8 cellular contexts compared by ENCODE assay signal in the genomic region with DNA sequence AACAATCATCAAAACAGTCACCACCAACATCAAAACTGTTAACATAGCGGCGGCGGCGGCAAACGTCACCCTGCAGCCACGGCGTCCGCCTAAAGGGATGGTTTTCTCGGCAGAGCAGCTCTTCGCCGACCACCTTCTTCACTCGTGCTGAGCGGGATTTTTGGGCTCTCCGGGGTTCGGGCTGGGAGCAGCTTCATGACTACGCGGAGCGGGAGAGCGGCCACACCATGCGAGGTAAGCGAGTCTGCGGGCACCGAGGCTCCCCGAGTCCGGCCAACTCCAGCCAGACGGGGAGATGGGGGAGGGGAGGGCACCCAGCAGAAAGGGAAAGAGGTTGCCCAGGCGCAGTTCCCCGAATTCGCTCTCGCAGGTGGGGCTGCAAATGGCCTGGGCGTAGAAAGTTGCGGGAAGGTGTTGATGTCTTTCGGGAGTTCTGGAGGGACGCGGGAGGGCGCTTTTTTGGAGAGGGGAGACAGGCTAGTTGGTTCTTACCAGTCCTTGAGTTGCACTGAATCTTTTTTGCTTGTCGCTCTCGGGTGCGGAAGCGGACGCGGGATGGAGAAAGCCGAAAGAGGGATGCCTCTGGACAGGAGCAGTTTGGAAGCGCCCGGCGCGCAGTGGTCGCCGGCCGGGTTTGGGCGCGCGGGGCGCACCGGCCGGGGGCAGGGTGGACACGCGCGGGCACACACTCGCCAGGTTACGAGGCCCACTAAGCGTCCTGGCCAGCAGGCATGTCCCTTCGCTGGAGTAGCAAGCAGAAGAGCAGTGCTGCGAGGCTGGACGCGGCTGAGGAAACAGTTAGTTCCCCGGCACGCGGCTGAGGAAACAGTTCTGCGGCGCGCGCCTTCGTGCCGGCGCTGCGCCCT. TPM values are rescaled to one million over a fixed set of nuclear protein-coding genes. Genes with fewer than 3 reads are reported as not detected.
DNase-seq lines count a peak whose midpoint lies in the region; ATAC-seq, FAIRE-seq and TF ChIP-seq lines count a peak whose summit lies in the region.

No MANE protein-coding gene starts in this region.

- WGBS in spleen, 5 donors, result 0 to 1% (median 1%) methylated on average over 62 to 77 of the region's 77 CpGs

- TF ChIP-seq POLR2A in spleen (IDR thresholded peaks at IDR 0.05), result no peak

- H3K4me1 ChIP-seq in kidney (ENCODE audit: control insufficient read depth in 1 of 2, insufficient read depth in 1 of 2, low read depth in 1 of 2, low read length in 2 of 2) (peaks cover 0 to 10% of the 10 kb centered on the region in 2 donors), spleen (peaks cover 11 to 48% (median 36%) of the 10 kb centered on the region in 6 donors)

- H3K9me3 ChIP-seq in kidney (ENCODE audit: control insufficient read depth in 1 of 2, low read length in 2 of 2), result no peaks in the 10 kb centered on the region
- no peaks in the 10 kb centered on the region for H3K9me3 ChIP-seq in spleen

- peak overlapping the region; percentile 90 to 97 for H3K4me3 ChIP-seq in kidney (ENCODE audit: low read length in 2 of 2)
- H3K4me3 ChIP-seq in spleen, result peak overlapping the region; percentile 58 to 83 (median 67)

- no peak overlapping the region for H3K9ac ChIP-seq in kidney (ENCODE audit: low read length in 2 of 2)

- intact Hi-C loops in kidney (cut with DNase I), result no loop called here
- intact Hi-C loops in spleen (cut with DNase I; ENCODE audit: low total_unique reads), result no loop called here

- no peak for FAIRE-seq in kidney (lab: Jason Lieb, UNC)

- peaks cover 0 to 89% (median 50%) of the 10 kb centered on the region in 7 donors for H3K27me3 ChIP-seq in spleen (replicated peaks in 1 of 7)

- in situ Hi-C loops in T47D (cut with HindIII; ENCODE audit: low pct_unique_long_range_greater_than_20kb, low sequenced_read_pairs), result no loop called here

- DNase-seq in NCI-H82 (lab: John Stamatoyannopoulos, UW) (peak; percentile 54), NCI-H82 treated with DMSO at 0.1 percent for 48 hours (lab: John Stamatoyannopoulos, UW; ENCODE audit: unreplicated experiment) (no peak), LHCN-M2 (ENCODE audit: low read depth) (peak; percentile 1), T47D (ENCODE audit: low read depth in 1 of 2, low spot score in 1 of 2) (peak; percentile 39 to 69), kidney (peak; percentile 71), spleen (peak; percentile 77), COLO829 (ENCODE audit: low spot score) (no peak)

- H3K27ac ChIP-seq in kidney (ENCODE audit: low read depth in 2 of 2, low read length in 2 of 2) (no peak overlapping the region), spleen (peak overlapping the region in 1 of 8 donors; percentile 0)

- no peaks in the 10 kb centered on the region for H3K36me3 ChIP-seq in kidney (ENCODE audit: control insufficient read depth in 1 of 2, insufficient read depth in 2 of 2, low read length in 2 of 2)
- no peaks in the 10 kb centered on the region for H3K36me3 ChIP-seq in spleen

- ATAC-seq in HG03135 (IDR thresholded peaks at IDR 0.05; ENCODE audit: unreplicated experiment), result no peak

- TF ChIP-seq CTCF in kidney (IDR thresholded peaks at IDR 0.05; ENCODE audit: borderline replicate concordance, extremely low read depth, insufficient read depth) (no peak), spleen (IDR thresholded peaks at IDR 0.05 in 8 of 11, conservative IDR thresholded peaks at IDR 0.05 in 3 of 11) (no peak)

RNA-seq across cellular contexts. Expression of gene RORB, which starts 0.8 kb away (rescaled TPM):
- total RNA-seq in LHCN-M2 (2014; rRNA removed), result under 0.01 TPM in 1 of 2 replicates, not detected in the other
- 0.01 TPM for polyA plus RNA-seq in LHCN-M2 (2012)
- total RNA-seq in kidney, result 0.41 TPM
- 0.11 TPM for polyA plus RNA-seq in kidney (ENCODE audit: insufficient read depth, low read depth, low replicate concordance)
- total RNA-seq in spleen, result under 1 TPM in 5 of 7 donors, not detected in 2; 0.09 to 0.18 (median 0.17) TPM
- polyA plus RNA-seq in spleen, result under 1 TPM; 0.02 to 0.03 (median 0.02) TPM

Comparison
In these comparisons a context has a peak if more than half of its experiments do, and no peak if none do; other contexts are left out.
1. DNase-seq: peak in NCI-H82 (single experiment), LHCN-M2 (single experiment), T47D (2 of 2), kidney (single experiment) and spleen (single experiment); none in NCI-H82 treated with DMSO at 0.1 percent for 48 hours (single experiment) and COLO829 (single experiment).